ENCODE assay signal across 9 cellular contexts in the genomic region with DNA sequence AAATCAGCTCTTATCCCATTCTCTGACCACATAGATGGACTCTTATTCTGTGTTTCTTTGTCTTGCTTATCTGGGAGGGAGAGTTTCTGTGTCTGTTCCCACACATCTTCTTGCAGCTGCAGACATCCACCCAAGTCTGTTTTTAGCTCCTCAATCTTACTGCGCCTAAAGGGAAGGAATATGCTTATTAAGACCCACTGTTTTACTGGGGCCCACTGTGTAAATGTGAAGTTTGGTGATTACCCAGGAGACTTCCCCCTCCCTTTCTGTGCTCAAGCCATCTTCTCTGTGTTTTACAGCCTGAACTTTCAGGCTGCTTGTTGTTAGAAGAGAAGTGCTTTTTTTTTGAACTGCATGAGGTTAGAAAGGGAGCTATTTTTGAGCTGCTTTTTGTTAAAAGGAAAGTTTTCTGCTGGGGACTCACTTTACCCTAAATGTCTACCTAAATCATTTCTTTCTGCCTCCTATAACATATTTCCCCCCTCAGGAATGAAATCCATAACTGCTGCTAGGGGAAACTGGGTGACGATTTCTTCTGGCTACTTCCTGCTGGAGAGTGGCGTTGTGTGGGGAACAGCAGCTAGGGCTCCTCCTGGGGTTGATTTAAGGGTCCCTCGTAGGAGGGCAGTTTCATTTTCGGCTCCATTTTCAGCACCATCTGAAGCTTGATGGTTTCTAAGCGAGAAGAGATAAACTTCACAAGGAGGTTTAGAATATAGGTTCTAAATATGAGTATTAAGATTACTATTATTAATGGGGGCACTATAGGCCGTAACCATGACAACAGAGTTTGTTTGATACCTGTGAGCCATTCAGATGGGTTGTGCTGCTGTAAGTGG. TPM values are rescaled to one million over a fixed set of nuclear protein-coding genes. Genes with fewer than 3 reads are reported as not detected.
DNase-seq lines count a peak whose midpoint lies in the region; ATAC-seq and TF ChIP-seq lines count a peak whose summit lies in the region.
"Had no signal": no experiment of that assay in that cellular context is flagged by ENCODE, and none has a peak within 500 bp of the region (broad histone marks: within the 10 kb centered on the region; RNA-seq: fewer than 3 reads in every experiment).

No MANE protein-coding gene starts in this region.

- DNase-seq in NCI-H2227 (lab: John Stamatoyannopoulos, UW; ENCODE audit: unreplicated experiment) (peak; percentile 32), NCI-H2227 treated with DMSO at 0.1 percent for 48 hours (lab: John Stamatoyannopoulos, UW) (no peak)
- DNase-seq in effector memory CD8-positive, alpha-beta T cell: no peak
- no peak for DNase-seq in stimulated activated CD4-positive, alpha-beta T cell treated with anti-CD3 and anti-CD28 coated beads, Interleukin-2, amount 100 ng/mL, for 24 hours
- no peak for DNase-seq in CD4-positive, alpha-beta memory T cell

- H3K36me3 Mint-ChIP-seq in effector memory CD8-positive, alpha-beta T cell (ENCODE audit: insufficient read depth): peaks cover 2% of the 10 kb centered on the region
- H3K36me3 Mint-ChIP-seq in CD4-positive, alpha-beta memory T cell: peaks cover 6 to 16% of the 10 kb centered on the region in 2 donors

- H3K27me3 ChIP-seq in HUES48 (ENCODE audit: control insufficient read depth, insufficient read depth, low read length): no peaks in the 10 kb centered on the region
- no peaks in the 10 kb centered on the region for H3K27me3 ChIP-seq in parathyroid adenoma (ENCODE audit: control insufficient read depth, insufficient read depth, low read length)
- no peaks in the 10 kb centered on the region for H3K27me3 ChIP-seq in CD4-positive, alpha-beta memory T cell (ENCODE audit: insufficient read depth, low read length)

- H3K27ac Mint-ChIP-seq in effector memory CD8-positive, alpha-beta T cell: peak overlapping the region; percentile 57
- peak overlapping the region in 1 of 7 donors; percentile 14 for H3K27ac Mint-ChIP-seq in CD4-positive, alpha-beta memory T cell
- H3K27ac Mint-ChIP-seq: T-helper 1 cell treated with Interleukin-12 subunit alpha and Interleukin-12 subunit beta and Interleukin-4 antibody, amounts not matched to agents 30 μg/mL and 1 μg/mL, for 36 hours had no signal

- H3K36me3 ChIP-seq in HUES48 (ENCODE audit: control insufficient read depth, insufficient read depth, low read length) (no peaks in the 10 kb centered on the region), parathyroid adenoma (ENCODE audit: control insufficient read depth, insufficient read depth, low read length) (no peaks in the 10 kb centered on the region)
- no peaks in the 10 kb centered on the region for H3K36me3 ChIP-seq in CD4-positive, alpha-beta memory T cell (ENCODE audit: insufficient read depth, low read length)

- peak overlapping the region; percentile 50 for H2AFZ ChIP-seq in parathyroid adenoma

- H3K9me3 Mint-ChIP-seq in effector memory CD8-positive, alpha-beta T cell: no peaks in the 10 kb centered on the region
- H3K9me3 Mint-ChIP-seq in CD4-positive, alpha-beta memory T cell: no peaks in the 10 kb centered on the region
- H3K9me3 Mint-ChIP-seq: T-helper 1 cell treated with Interleukin-12 subunit alpha and Interleukin-12 subunit beta and Interleukin-4 antibody, amounts not matched to agents 30 μg/mL and 1 μg/mL, for 36 hours had no signal

- H3K4me1 Mint-ChIP-seq in effector memory CD8-positive, alpha-beta T cell (ENCODE audit: low read depth in 2 of 2): peaks cover 8 to 11% of the 10 kb centered on the region in 2 donors
- peaks cover 1 to 9% (median 3%) of the 10 kb centered on the region in 4 donors for H3K4me1 Mint-ChIP-seq in CD4-positive, alpha-beta memory T cell

- no peak for ATAC-seq in effector memory CD8-positive, alpha-beta T cell (replicated peaks)
- no peak for ATAC-seq in HG03108 (IDR thresholded peaks at IDR 0.05; ENCODE audit: unreplicated experiment)

- H3K9me3 ChIP-seq in HUES48 (ENCODE audit: control insufficient read depth, insufficient read depth, low read length): no peaks in the 10 kb centered on the region
- no peaks in the 10 kb centered on the region for H3K9me3 ChIP-seq in parathyroid adenoma (ENCODE audit: control insufficient read depth, low read length)
- no peaks in the 10 kb centered on the region for H3K9me3 ChIP-seq in CD4-positive, alpha-beta memory T cell (ENCODE audit: control insufficient read depth in 1 of 2, low read length in 2 of 2)

- peaks cover 26% of the 10 kb centered on the region for H3K4me1 ChIP-seq in HUES48 (ENCODE audit: control insufficient read depth, insufficient read depth, low read length)
- H3K4me1 ChIP-seq in parathyroid adenoma: peaks cover 34% of the 10 kb centered on the region
- no peaks in the 10 kb centered on the region for H3K4me1 ChIP-seq in CD4-positive, alpha-beta memory T cell (ENCODE audit: insufficient read depth, low read length)

- CTCF ChIA-PET in CD4-positive, alpha-beta memory T cell (lab: Charles Lee; ENCODE audit: partially characterized antibody): interaction anchor here (0.7 to 2.1 kb wide), 2 partner anchors 27 to 66 kb away, joined by 3 to 6 read pairs; no protein-coding TSS in a partner anchor

- H3K27ac ChIP-seq in HUES48 (ENCODE audit: low read depth, low read length): peak overlapping the region; percentile 55
- peak overlapping the region; percentile 49 for H3K27ac ChIP-seq in parathyroid adenoma
- H3K27ac ChIP-seq in CD4-positive, alpha-beta memory T cell (ENCODE audit: low read depth, low read length): no peak overlapping the region

- POLR2A ChIA-PET in CD4-positive, alpha-beta memory T cell (lab: Charles Lee; ENCODE audit: partially characterized antibody): interaction anchor here (0.6 to 0.9 kb wide), 2 partner anchors 13 to 193 kb away, joined by 3 to 4 read pairs; no protein-coding TSS in a partner anchor

- TF ChIP-seq CTCF in parathyroid adenoma (IDR thresholded peaks at IDR 0.05): no peak

- peak overlapping the region; percentile 39 to 44 for H3K4me3 Mint-ChIP-seq in effector memory CD8-positive, alpha-beta T cell
- H3K4me3 Mint-ChIP-seq in CD4-positive, alpha-beta memory T cell: peak overlapping the region in 3 of 8 donors; percentile 11 to 31 (median 28)
- H3K4me3 Mint-ChIP-seq: T-helper 1 cell treated with Interleukin-12 subunit alpha and Interleukin-12 subunit beta and Interleukin-4 antibody, amounts not matched to agents 30 μg/mL and 1 μg/mL, for 36 hours had no signal

- intact Hi-C loops in CD4-positive, alpha-beta memory T cell (cut with micrococcal nuclease): no loop called here

- H3K4me3 ChIP-seq in HUES48 (ENCODE audit: low read depth, low read length): no peak overlapping the region
- H3K4me3 ChIP-seq in parathyroid adenoma (ENCODE audit: low read depth, low read length): no peak overlapping the region
- no peak overlapping the region for H3K4me3 ChIP-seq in CD4-positive, alpha-beta memory T cell (ENCODE audit: low read length in 2 of 2)

- H3K9ac ChIP-seq in HUES48 (ENCODE audit: low read depth, low read length): peak overlapping the region; percentile 22; the same call in 1 of the 2 replicates
- no peak overlapping the region for H3K9ac ChIP-seq in parathyroid adenoma

- no peak overlapping the region for H3K4me2 ChIP-seq in parathyroid adenoma (ENCODE audit: low read length)

- H3K79me2 ChIP-seq in parathyroid adenoma: peaks cover 7% of the 10 kb centered on the region

- no peaks in the 10 kb centered on the region for H3K27me3 Mint-ChIP-seq in effector memory CD8-positive, alpha-beta T cell
- no peaks in the 10 kb centered on the region for H3K27me3 Mint-ChIP-seq in CD4-positive, alpha-beta memory T cell

RNA-seq across cellular contexts. Expression of gene GMCL1, which starts 39.5 kb away (rescaled TPM):
- 10 to 100 TPM; 28.2 to 31.8 TPM for total RNA-seq in CD4-positive, alpha-beta memory T cell
- 10 to 100 TPM; 27.7 to 37.8 TPM for polyA plus RNA-seq in CD4-positive, alpha-beta memory T cell

RNA-seq across cellular contexts. Expression of gene ANXA4, which starts 48.0 kb away (rescaled TPM):
- 10 to 100 TPM; 22.3 to 24.2 TPM for total RNA-seq in CD4-positive, alpha-beta memory T cell
- polyA plus RNA-seq in CD4-positive, alpha-beta memory T cell: 10 to 100 TPM; 27.5 to 30.8 TPM
